Comparison of ENCODE assay signal across 8 cellular contexts in the genomic region with DNA sequence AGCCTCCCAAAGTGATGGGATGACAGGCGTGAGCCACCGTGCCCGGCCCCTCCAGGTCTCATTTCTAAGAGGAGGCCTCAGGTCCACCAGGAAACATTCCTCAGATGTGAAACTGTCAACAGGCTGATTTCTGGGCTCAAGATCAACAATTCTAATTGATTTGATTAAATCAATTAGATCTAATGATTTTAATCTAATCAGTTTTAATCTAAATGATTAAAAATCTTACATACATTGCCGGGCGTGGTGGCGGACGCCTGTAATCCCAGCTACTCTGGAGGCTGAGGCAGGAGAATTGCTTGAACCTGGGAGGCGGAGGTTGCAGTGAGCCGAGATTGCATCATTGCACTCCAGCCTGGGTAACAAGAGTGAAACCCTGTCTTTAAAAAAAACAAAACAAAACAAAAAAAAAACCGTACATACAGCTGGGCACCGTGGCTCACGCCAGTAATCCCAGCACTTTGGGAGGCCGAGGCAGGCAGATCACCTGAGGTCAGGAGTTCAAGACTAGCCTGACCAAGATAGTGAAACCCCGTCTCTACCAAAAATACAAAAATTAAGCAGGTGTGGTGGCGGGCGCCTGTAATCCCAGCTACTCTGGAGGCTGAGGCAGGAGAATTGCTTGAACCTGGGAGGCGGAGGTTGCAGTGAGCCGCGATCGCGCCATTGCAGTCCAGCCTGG. TPM values are rescaled to one million over a fixed set of nuclear protein-coding genes. Genes with fewer than 3 reads are reported as not detected.
DNase-seq lines count a peak whose midpoint lies in the region; ATAC-seq and TF ChIP-seq lines count a peak whose summit lies in the region.
"Not testable (repeated sequence)": the region's sequence is repeated elsewhere in the genome, so short reads cannot be mapped to it uniquely, and the experiment has no call there.

No MANE protein-coding gene starts in this region.

- H3K27me3 Mint-ChIP-seq in CD4-positive, alpha-beta T cell; T-helper 2 cell treated with Interferon-gamma antibody and Interleukin-4, amounts not matched to agents 5 μg/mL and 100 μg/mL, for 36 hours (ENCODE audit: low read depth); activated naive CD4-positive, alpha-beta T cell treated with anti-CD3 and anti-CD28 coated beads for 36 hours (ENCODE audit: low read depth); stimulated activated naive CD8-positive, alpha-beta T cell treated with anti-CD3 and anti-CD28 coated beads, Interleukin-15, Interleukin-2, amounts not matched to agents 100 ng/mL and 50 ng/mL, for 24 hours: not testable (repeated sequence)
- peaks cover 16% of the 10 kb centered on the region for H3K27me3 Mint-ChIP-seq in nephron (ENCODE audit: low read depth)

- H3K27ac ChIP-seq in CD4-positive, alpha-beta T cell (ENCODE audit: low read depth, low read length), result not testable (repeated sequence)
- H3K27ac ChIP-seq in HUES6 (ENCODE audit: low read depth, low read length) (peak overlapping the region; percentile 86; the same call in 1 of the 2 replicates), dorsolateral prefrontal cortex (peak overlapping the region in 11 of 59 donors; percentile 5 to 88 (median 70)), iPS-18a (ENCODE audit: low read length) (peak overlapping the region; percentile 34)

- H3K36me3 Mint-ChIP-seq in CD4-positive, alpha-beta T cell (ENCODE audit: low read depth), result peaks cover 28% of the 10 kb centered on the region
- peaks cover 23% of the 10 kb centered on the region for H3K36me3 Mint-ChIP-seq in T-helper 2 cell treated with Interferon-gamma antibody and Interleukin-4, amounts not matched to agents 5 μg/mL and 100 μg/mL, for 36 hours (ENCODE audit: low read depth)
- H3K36me3 Mint-ChIP-seq in activated naive CD4-positive, alpha-beta T cell treated with anti-CD3 and anti-CD28 coated beads for 36 hours (ENCODE audit: low read depth), result peaks cover 26% of the 10 kb centered on the region
- peaks cover 27% of the 10 kb centered on the region for H3K36me3 Mint-ChIP-seq in nephron (ENCODE audit: low read depth)
- H3K36me3 Mint-ChIP-seq in stimulated activated naive CD8-positive, alpha-beta T cell treated with anti-CD3 and anti-CD28 coated beads, Interleukin-15, Interleukin-2, amounts not matched to agents 100 ng/mL and 50 ng/mL, for 24 hours (ENCODE audit: low read depth), result peaks cover 12% of the 10 kb centered on the region

- H3K9me3 ChIP-seq in CD4-positive, alpha-beta T cell (ENCODE audit: control insufficient read depth, low read length); HUES6 (ENCODE audit: control insufficient read depth, insufficient read depth, low read depth, low read length); iPS-18a (ENCODE audit: control insufficient read depth, low read depth, low read length): not testable (repeated sequence)

- ATAC-seq in CD4-positive, alpha-beta T cell (ENCODE audit: poor library complexity), result not testable (repeated sequence)

- peak overlapping the region; percentile 85 for H3K4me3 Mint-ChIP-seq in CD4-positive, alpha-beta T cell
- peak overlapping the region; percentile 77 for H3K4me3 Mint-ChIP-seq in T-helper 2 cell treated with Interferon-gamma antibody and Interleukin-4, amounts not matched to agents 5 μg/mL and 100 μg/mL, for 36 hours
- H3K4me3 Mint-ChIP-seq in activated naive CD4-positive, alpha-beta T cell treated with anti-CD3 and anti-CD28 coated beads for 36 hours, result peak overlapping the region; percentile 77
- peak overlapping the region; percentile 86 to 92 (median 89) for H3K4me3 Mint-ChIP-seq in nephron
- H3K4me3 Mint-ChIP-seq in stimulated activated naive CD8-positive, alpha-beta T cell treated with anti-CD3 and anti-CD28 coated beads, Interleukin-15, Interleukin-2, amounts not matched to agents 100 ng/mL and 50 ng/mL, for 24 hours, result peak overlapping the region; percentile 58

- DNase-seq in CD4-positive, alpha-beta T cell; T-helper 2 cell treated with Interferon-gamma antibody and Interleukin-4, amounts not matched to agents 5 μg/mL and 100 μg/mL, for 36 hours (ENCODE audit: low spot score); activated naive CD4-positive, alpha-beta T cell treated with anti-CD3 and anti-CD28 coated beads for 36 hours: not testable (repeated sequence)
- peak in 4 of 10 donors; percentile 2 to 15 (median 5) for DNase-seq in dorsolateral prefrontal cortex

- H3K9ac ChIP-seq in HUES6 (ENCODE audit: low read length), result peak overlapping the region; percentile 86
- peak overlapping the region; percentile 61 for H3K9ac ChIP-seq in iPS-18a (ENCODE audit: low read length)

- H3K36me3 ChIP-seq in HUES6 (ENCODE audit: control insufficient read depth, insufficient read depth, low read length) (peaks cover 35% of the 10 kb centered on the region), iPS-18a (ENCODE audit: control insufficient read depth, low read depth, low read length) (peaks cover 28% of the 10 kb centered on the region)

- CTCF ChIA-PET in CD4-positive, alpha-beta T cell (lab: Charles Lee); activated naive CD4-positive, alpha-beta T cell treated with anti-CD3 and anti-CD28 coated beads for 36 hours (lab: Charles Lee): not testable (repeated sequence)

- peaks cover 28% of the 10 kb centered on the region for H3K4me1 Mint-ChIP-seq in CD4-positive, alpha-beta T cell (ENCODE audit: low read depth)
- H3K4me1 Mint-ChIP-seq in T-helper 2 cell treated with Interferon-gamma antibody and Interleukin-4, amounts not matched to agents 5 μg/mL and 100 μg/mL, for 36 hours (ENCODE audit: low read depth), result peaks cover 18% of the 10 kb centered on the region
- peaks cover 34% of the 10 kb centered on the region for H3K4me1 Mint-ChIP-seq in activated naive CD4-positive, alpha-beta T cell treated with anti-CD3 and anti-CD28 coated beads for 36 hours (ENCODE audit: low read depth)
- H3K4me1 Mint-ChIP-seq in nephron, result peaks cover 24% of the 10 kb centered on the region
- peaks cover 24% of the 10 kb centered on the region for H3K4me1 Mint-ChIP-seq in stimulated activated naive CD8-positive, alpha-beta T cell treated with anti-CD3 and anti-CD28 coated beads, Interleukin-15, Interleukin-2, amounts not matched to agents 100 ng/mL and 50 ng/mL, for 24 hours (ENCODE audit: low read depth)

- intact Hi-C loops in CD4-positive, alpha-beta T cell (cut with DNase I, micrococcal nuclease), result loop anchor here (2.0 to 5.0 kb wide), 3 partner anchors 37 to 1275 kb away; partner anchors contain the start of genes GTPBP6 (in 1 of the 2) and PPP2R3B (in 1 of the 2)
- intact Hi-C loops in activated naive CD4-positive, alpha-beta T cell treated with anti-CD3 and anti-CD28 coated beads for 36 hours (cut with micrococcal nuclease), result loop anchor here (2.0 kb wide), 1 partner anchor 105 kb away; the partner anchor contains the start of gene PPP2R3B
- intact Hi-C loops in dorsolateral prefrontal cortex (cut with DNase I), result loop anchor here in 1 of 2 donors (5.0 kb wide), 1 partner anchor 35 kb away; the partner anchor contains the start of gene GTPBP6

- POLR2A ChIA-PET in CD4-positive, alpha-beta T cell (lab: Charles Lee), result not testable (repeated sequence)

- H3K4me1 ChIP-seq in HUES6 (ENCODE audit: control insufficient read depth, insufficient read depth, low read length); iPS-18a (ENCODE audit: control insufficient read depth, low read depth, low read length): not testable (repeated sequence)

- not testable (repeated sequence) for H3K27me3 ChIP-seq in CD4-positive, alpha-beta T cell (ENCODE audit: control insufficient read depth, insufficient read depth, low read length); HUES6 (ENCODE audit: control insufficient read depth, insufficient read depth, low read length); iPS-18a (ENCODE audit: control insufficient read depth, insufficient read depth, low read length)
- peaks cover 0 to 12% (median 0%) of the 10 kb centered on the region in 45 donors for H3K27me3 ChIP-seq in dorsolateral prefrontal cortex

- H3K27ac Mint-ChIP-seq in CD4-positive, alpha-beta T cell, result peak overlapping the region; percentile 81
- H3K27ac Mint-ChIP-seq in T-helper 2 cell treated with Interferon-gamma antibody and Interleukin-4, amounts not matched to agents 5 μg/mL and 100 μg/mL, for 36 hours, result peak overlapping the region; percentile 26
- H3K27ac Mint-ChIP-seq in activated naive CD4-positive, alpha-beta T cell treated with anti-CD3 and anti-CD28 coated beads for 36 hours, result peak overlapping the region; percentile 75
- H3K27ac Mint-ChIP-seq in nephron, result peak overlapping the region; percentile 43 to 98 (median 98)
- H3K27ac Mint-ChIP-seq in stimulated activated naive CD8-positive, alpha-beta T cell treated with anti-CD3 and anti-CD28 coated beads, Interleukin-15, Interleukin-2, amounts not matched to agents 100 ng/mL and 50 ng/mL, for 24 hours, result not testable (repeated sequence)

- H3K9me3 Mint-ChIP-seq in CD4-positive, alpha-beta T cell; T-helper 2 cell treated with Interferon-gamma antibody and Interleukin-4, amounts not matched to agents 5 μg/mL and 100 μg/mL, for 36 hours; activated naive CD4-positive, alpha-beta T cell treated with anti-CD3 and anti-CD28 coated beads for 36 hours; nephron; stimulated activated naive CD8-positive, alpha-beta T cell treated with anti-CD3 and anti-CD28 coated beads, Interleukin-15, Interleukin-2, amounts not matched to agents 100 ng/mL and 50 ng/mL, for 24 hours: not testable (repeated sequence)

- H3K4me3 ChIP-seq in HUES6 (ENCODE audit: low read depth, low read length) (peak overlapping the region; percentile 67), dorsolateral prefrontal cortex (peak overlapping the region in 39 of 59 donors; percentile 28 to 77 (median 56)), iPS-18a (ENCODE audit: low read length) (peak overlapping the region; percentile 81)

- not testable (repeated sequence) for TF ChIP-seq CTCF in CD4-positive, alpha-beta T cell (IDR thresholded peaks at IDR 0.05); dorsolateral prefrontal cortex (IDR thresholded peaks at IDR 0.05 in 54 of 56, conservative IDR thresholded peaks at IDR 0.05 in 2 of 56; ENCODE audit: low read depth in 1 of 56, partially characterized antibody in 56 of 56); nephron (IDR thresholded peaks at IDR 0.05; ENCODE audit: unreplicated experiment in 3 of 3)

RNA-seq across cellular contexts. Expression of gene PLCXD1, which starts 1.0 kb away (rescaled TPM):
- total RNA-seq in CD4-positive, alpha-beta T cell, result 10 to 100 TPM; 33.0 to 35.8 TPM
- total RNA-seq in activated naive CD4-positive, alpha-beta T cell treated with anti-CD3 and anti-CD28 coated beads for 36 hours, result 10 to 100 TPM; 63.5 to 67.7 TPM
- total RNA-seq in dorsolateral prefrontal cortex, result 10 to 100 TPM; 10.6 to 91.2 (median 27.8) TPM

RNA-seq across cellular contexts. Expression of gene GTPBP6, which starts 36.5 kb away (rescaled TPM):
- total RNA-seq in CD4-positive, alpha-beta T cell, result 10 to 100 TPM; 53.5 to 53.9 TPM
- total RNA-seq in activated naive CD4-positive, alpha-beta T cell treated with anti-CD3 and anti-CD28 coated beads for 36 hours, result 10 to 100 TPM; 63.4 to 64.6 TPM
- 10 to 100 TPM; 33.8 to 91.4 (median 51.5) TPM for total RNA-seq in dorsolateral prefrontal cortex
